ENCODE assay signal across 9 cellular contexts in genomic region chr4:56531149-56531770, GRCh38. TPM values are rescaled to one million over a fixed set of nuclear protein-coding genes. Genes with fewer than 3 reads are reported as not detected.
DNase-seq lines count a peak whose midpoint lies in the region; ATAC-seq and TF ChIP-seq lines count a peak whose summit lies in the region.
"Had no signal": no experiment of that assay in that cellular context is flagged by ENCODE, and none has a peak within 500 bp of the region (broad histone marks: within the 10 kb centered on the region; RNA-seq: fewer than 3 reads in every experiment).

No MANE protein-coding gene starts in this region.

- H3K9ac ChIP-seq in BLaER1 treated with 17β-estradiol and CSF1 and Interleukin-3, amounts not matched to agents 10 nM and 100 nM: no peak overlapping the region
- no peak overlapping the region for H3K9ac ChIP-seq in parathyroid adenoma

- no peaks in the 10 kb centered on the region for H3K36me3 Mint-ChIP-seq in T-helper 2 cell treated with Interferon-gamma antibody and Interleukin-4, amounts not matched to agents 5 μg/mL and 100 μg/mL, for 36 hours (ENCODE audit: low read depth)

- no peaks in the 10 kb centered on the region for H3K4me1 ChIP-seq in BLaER1 treated with 17β-estradiol and CSF1 and Interleukin-3, amounts not matched to agents 10 nM and 100 nM
- H3K4me1 ChIP-seq in esophagus squamous epithelium (peaks cover 6 to 17% (median 7%) of the 10 kb centered on the region in 3 donors), parathyroid adenoma (no peaks in the 10 kb centered on the region)

- no peak overlapping the region for H3K27ac Mint-ChIP-seq in T-helper 2 cell treated with Interferon-gamma antibody and Interleukin-4, amounts not matched to agents 5 μg/mL and 100 μg/mL, for 36 hours

- H2AFZ ChIP-seq in parathyroid adenoma: peak overlapping the region; percentile 78

- WGBS in esophagus squamous epithelium, 2 donors: 33 to 36% methylated on average over 10 to 11 of the region's 11 CpGs

- H3K4me3 ChIP-seq in BLaER1 treated with 17β-estradiol and CSF1 and Interleukin-3, amounts not matched to agents 10 nM and 100 nM: peak overlapping the region in 8 of 10 experiments; percentile 22 to 50 (median 34); a peak in 8 of 20 replicates
- H3K4me3 ChIP-seq in NB4 (ENCODE audit: low read depth, low read length) (peak overlapping the region; percentile 43), esophagus squamous epithelium (peak overlapping the region; percentile 39 to 74 (median 54)), parathyroid adenoma (ENCODE audit: low read depth, low read length) (no peak overlapping the region)

- peaks cover 33% of the 10 kb centered on the region for H3K27me3 Mint-ChIP-seq in T-helper 2 cell treated with Interferon-gamma antibody and Interleukin-4, amounts not matched to agents 5 μg/mL and 100 μg/mL, for 36 hours (ENCODE audit: low read depth)

- no peak overlapping the region for H3K4me3 Mint-ChIP-seq in T-helper 2 cell treated with Interferon-gamma antibody and Interleukin-4, amounts not matched to agents 5 μg/mL and 100 μg/mL, for 36 hours

- TF ChIP-seq POLR2A in NB4 (IDR thresholded peaks at IDR 0.05; ENCODE audit: extremely low read depth, insufficient read length) (no peak), esophagus squamous epithelium (IDR thresholded peaks at IDR 0.05) (no peak)

- intact Hi-C loops in esophagus squamous epithelium (cut with DNase I): no loop called here

- no peaks in the 10 kb centered on the region for H3K9me3 Mint-ChIP-seq in T-helper 2 cell treated with Interferon-gamma antibody and Interleukin-4, amounts not matched to agents 5 μg/mL and 100 μg/mL, for 36 hours

- peaks cover 18 to 30% (median 25%) of the 10 kb centered on the region in 11 experiments for H3K27me3 ChIP-seq in BLaER1 treated with 17β-estradiol and CSF1 and Interleukin-3, amounts not matched to agents 10 nM and 100 nM
- peaks cover 0 to 36% (median 5%) of the 10 kb centered on the region in 4 donors for H3K27me3 ChIP-seq in esophagus squamous epithelium
- H3K27me3 ChIP-seq in parathyroid adenoma (ENCODE audit: control insufficient read depth, insufficient read depth, low read length): no peaks in the 10 kb centered on the region

- H3K79me2 ChIP-seq in parathyroid adenoma: no peaks in the 10 kb centered on the region

- TF ChIP-seq CTCF in NB4 (IDR thresholded peaks at IDR 0.05; ENCODE audit: low read depth, low read length) (no peak), esophagus squamous epithelium (IDR thresholded peaks at IDR 0.05) (no peak), parathyroid adenoma (IDR thresholded peaks at IDR 0.05) (no peak)

- H3K36me3 ChIP-seq in BLaER1 treated with 17β-estradiol and CSF1 and Interleukin-3, amounts not matched to agents 10 nM and 100 nM: no peaks in the 10 kb centered on the region
- H3K36me3 ChIP-seq in esophagus squamous epithelium: no peaks in the 10 kb centered on the region
- H3K36me3 ChIP-seq in parathyroid adenoma (ENCODE audit: control insufficient read depth, insufficient read depth, low read length): no peaks in the 10 kb centered on the region

- DNase-seq in NB4 (ENCODE audit: low read depth) (no peak), esophagus squamous epithelium (lab: John Stamatoyannopoulos, UW) (no peak)
- DNase-seq in T-helper 2 cell treated with Interferon-gamma antibody and Interleukin-4, amounts not matched to agents 5 μg/mL and 100 μg/mL, for 36 hours (ENCODE audit: low spot score): no peak
- DNase-seq: GF-D8 had no signal

- no peaks in the 10 kb centered on the region for H4K20me1 ChIP-seq in BLaER1 treated with 17β-estradiol and CSF1 and Interleukin-3, amounts not matched to agents 10 nM and 100 nM

- peak overlapping the region; percentile 26 to 69 (median 49); a peak in 17 of 22 replicates for H3K4me2 ChIP-seq in BLaER1 treated with 17β-estradiol and CSF1 and Interleukin-3, amounts not matched to agents 10 nM and 100 nM
- H3K4me2 ChIP-seq in parathyroid adenoma (ENCODE audit: low read length): peak overlapping the region; percentile 83

- ATAC-seq in GM21619 (IDR thresholded peaks at IDR 0.05; ENCODE audit: unreplicated experiment) (no peak), HG02798 (IDR thresholded peaks at IDR 0.05; ENCODE audit: poor library complexity, unreplicated experiment) (no peak), GM18519 (IDR thresholded peaks at IDR 0.05; ENCODE audit: low FRiP score, unreplicated experiment) (no peak)

- peaks cover 3% of the 10 kb centered on the region for H3K4me1 Mint-ChIP-seq in T-helper 2 cell treated with Interferon-gamma antibody and Interleukin-4, amounts not matched to agents 5 μg/mL and 100 μg/mL, for 36 hours (ENCODE audit: low read depth)

- H3K27ac ChIP-seq in BLaER1 treated with 17β-estradiol and CSF1 and Interleukin-3, amounts not matched to agents 10 nM and 100 nM: no peak overlapping the region
- H3K27ac ChIP-seq in esophagus squamous epithelium: no peak overlapping the region
- no peak overlapping the region for H3K27ac ChIP-seq in parathyroid adenoma

- peaks cover 7 to 26% (median 14%) of the 10 kb centered on the region in 11 experiments; a peak in 18 of 22 replicates for H3K9me3 ChIP-seq in BLaER1 treated with 17β-estradiol and CSF1 and Interleukin-3, amounts not matched to agents 10 nM and 100 nM (replicated peaks in 1 of 11)
- H3K9me3 ChIP-seq in esophagus squamous epithelium (no peaks in the 10 kb centered on the region), parathyroid adenoma (ENCODE audit: control insufficient read depth, low read length) (no peaks in the 10 kb centered on the region)

RNA-seq across cellular contexts. Expression of gene ARL9, which starts 25.7 kb away (rescaled TPM):
- under 1 TPM in 3 of 4 donors, not detected in 1; 0.23 to 0.53 (median 0.38) TPM for total RNA-seq in esophagus squamous epithelium
